8 cellular contexts compared by ENCODE assay signal in the genomic region with DNA sequence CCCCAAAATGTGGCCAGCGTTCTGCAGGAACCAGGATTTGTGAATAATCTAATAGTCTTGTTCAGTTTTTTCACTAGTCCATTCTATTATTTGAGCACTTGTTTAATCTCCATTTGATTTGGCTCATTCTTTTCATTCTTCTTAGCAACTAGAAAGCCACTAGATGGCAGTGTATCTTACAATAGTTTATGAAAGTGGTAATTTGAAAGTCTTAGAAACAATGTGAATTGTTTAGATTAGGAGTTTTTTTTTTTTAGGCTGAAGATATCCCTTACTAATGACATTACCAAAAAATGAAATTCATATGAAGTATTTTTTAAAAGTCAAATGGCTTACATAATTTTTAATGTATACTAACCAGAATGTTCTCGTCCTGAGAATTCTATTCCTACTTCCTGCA. TPM values are rescaled to one million over a fixed set of nuclear protein-coding genes. Genes with fewer than 3 reads are reported as not detected.
DNase-seq lines count a peak whose midpoint lies in the region; ATAC-seq and TF ChIP-seq lines count a peak whose summit lies in the region.

No MANE protein-coding gene starts in this region.

- H3K27me3 ChIP-seq in thoracic aorta (replicated peaks; ENCODE audit: insufficient read depth) = no peaks in the 10 kb centered on the region

- no peak overlapping the region for H3K4me3 ChIP-seq in thoracic aorta

- no peak overlapping the region for H3K27ac ChIP-seq in thoracic aorta

- DNase-seq in NCI-H2196 (lab: John Stamatoyannopoulos, UW; ENCODE audit: unreplicated experiment) (peak; percentile 2), NCI-H2196 treated with DMSO at 0.1 percent for 48 hours (lab: John Stamatoyannopoulos, UW; ENCODE audit: unreplicated experiment) (no peak), OCI-M1 (lab: John Stamatoyannopoulos, UW) (peak; percentile 77), fibroblast of gingiva (ENCODE audit: low read depth) (peak; percentile 42), thoracic aorta (ENCODE audit: low spot score) (no peak), Ammon's horn (ENCODE audit: low spot score) (no peak), T-helper 9 cell (no peak)

- ATAC-seq in thoracic aorta (ENCODE audit: insufficient number of reproducible peaks, low FRiP score, low read depth) (no peak), GM21825 (IDR thresholded peaks at IDR 0.05; ENCODE audit: unreplicated experiment) (no peak)

- H3K36me3 ChIP-seq in thoracic aorta = no peaks in the 10 kb centered on the region

- peaks cover 0 to 5% of the 10 kb centered on the region in 2 donors for H3K4me1 ChIP-seq in thoracic aorta (ENCODE audit: control insufficient read depth in 1 of 2, low read depth in 2 of 2)

- H3K9me3 ChIP-seq in thoracic aorta = no peaks in the 10 kb centered on the region

- TF ChIP-seq CTCF in thoracic aorta (IDR thresholded peaks at IDR 0.05) = peak; percentile 43

RNA-seq across cellular contexts. Expression of a gene that starts 6.7 kb away (rescaled TPM):
- 1 to 10 TPM; 2.6 to 7.8 TPM for total RNA-seq in thoracic aorta

RNA-seq across cellular contexts. Expression of a gene that starts 6.7 kb away (rescaled TPM):
- 1 to 10 TPM in 1 of 2 donors, not detected in 1; 6.5 TPM for total RNA-seq in thoracic aorta

RNA-seq across cellular contexts. Expression of a gene that starts 35.8 kb away (rescaled TPM):
- 1 to 10 TPM in 1 of 2 donors, under 1 TPM in 1; 0.41 to 6.1 TPM for total RNA-seq in thoracic aorta

RNA-seq across cellular contexts. Expression of a gene that starts 58.0 kb away (rescaled TPM):
- total RNA-seq in thoracic aorta = 10 to 100 TPM; 64.5 to 73.2 TPM

Comparison
In these comparisons a context has a peak if more than half of its experiments do, and no peak if none do; other contexts are left out.
1. DNase-seq: peak in NCI-H2196 (single experiment), OCI-M1 (single experiment) and fibroblast of gingiva (single experiment); none in NCI-H2196 treated with DMSO at 0.1 percent for 48 hours (single experiment), thoracic aorta (single experiment), Ammon's horn (single experiment) and T-helper 9 cell (single experiment).